ENCODE assay signal across 16 cellular contexts in the genomic region with DNA sequence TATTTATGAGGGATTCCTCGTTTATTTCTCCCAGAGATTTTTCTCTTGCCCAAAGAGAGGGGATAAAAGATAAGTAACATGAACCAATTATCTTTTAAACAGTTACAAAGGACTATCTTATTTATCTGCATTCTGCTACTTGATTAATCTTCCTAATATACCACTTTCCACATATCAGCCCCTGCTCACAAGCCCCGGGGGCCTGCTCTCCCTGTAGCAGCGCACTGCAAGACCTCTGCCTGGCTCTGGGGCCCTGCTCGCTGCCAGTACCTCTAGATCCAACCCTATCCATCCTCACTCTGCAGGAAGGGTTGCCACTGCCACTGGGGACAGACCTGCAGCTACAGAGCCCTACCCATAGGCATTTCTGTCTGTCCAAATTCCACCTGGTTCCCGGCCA.
"Had no signal": no experiment of that assay in that cellular context is flagged by ENCODE, and none has a peak within 500 bp of the region (broad histone marks: within the 10 kb centered on the region; RNA-seq: fewer than 3 reads in every experiment).

No MANE protein-coding gene starts in this region.

- DNase-seq: activated CD4-positive, alpha-beta memory T cell treated with anti-CD3 and anti-CD28 coated beads for 36 hours; activated CD4-positive, alpha-beta T cell treated with anti-CD3 and anti-CD28 coated beads for 36 hours; activated T-cell treated with anti-CD3 and anti-CD28 coated beads for 4 hours; amygdala; caudate nucleus; heart left ventricle; mesendoderm; naive thymus-derived CD4-positive, alpha-beta T cell; retina; stimulated activated naive CD4-positive, alpha-beta T cell treated with Interleukin-2 at 50 U/mL for 16 hours; thyroid gland; WERI-Rb-1 had no signal

- H3K27me3 Mint-ChIP-seq: activated CD4-positive, alpha-beta memory T cell treated with anti-CD3 and anti-CD28 coated beads for 36 hours; activated CD4-positive, alpha-beta T cell treated with anti-CD3 and anti-CD28 coated beads for 36 hours; activated naive CD8-positive, alpha-beta T cell; naive thymus-derived CD4-positive, alpha-beta T cell had no signal

- H3K9ac ChIP-seq: parathyroid adenoma had no signal

- H3K4me1 ChIP-seq: parathyroid adenoma had no signal

- H3K27me3 ChIP-seq: heart left ventricle, thyroid gland had no signal

- H3K4me3 Mint-ChIP-seq: activated CD4-positive, alpha-beta memory T cell treated with anti-CD3 and anti-CD28 coated beads for 36 hours; activated CD4-positive, alpha-beta T cell treated with anti-CD3 and anti-CD28 coated beads for 36 hours; activated naive CD8-positive, alpha-beta T cell; activated T-helper 1 cell treated with anti-CD3 and anti-CD28 coated beads, Interleukin-12 subunit alpha, Interleukin-12 subunit beta, Interleukin-2, Interleukin-4 antibody, amounts not matched to agents 30 ng/mL and 10 ng/mL and 1 ng/mL, durations not matched to agents 14 hours and 24 hours and 36 hours; naive thymus-derived CD4-positive, alpha-beta T cell had no signal

- H3K4me3 ChIP-seq: coronary artery, heart left ventricle, thyroid gland had no signal

- H3K27ac ChIP-seq: coronary artery, heart left ventricle, parathyroid adenoma, thyroid gland, WERI-Rb-1 had no signal

- ATAC-seq: activated CD4-positive, alpha-beta T cell treated with anti-CD3 and anti-CD28 coated beads for 36 hours; heart left ventricle; naive thymus-derived CD4-positive, alpha-beta T cell had no signal

- H3K27ac Mint-ChIP-seq: activated CD4-positive, alpha-beta memory T cell treated with anti-CD3 and anti-CD28 coated beads for 36 hours; activated CD4-positive, alpha-beta T cell treated with anti-CD3 and anti-CD28 coated beads for 36 hours; activated T-helper 1 cell treated with anti-CD3 and anti-CD28 coated beads, Interleukin-12 subunit alpha, Interleukin-12 subunit beta, Interleukin-2, Interleukin-4 antibody, amounts not matched to agents 30 ng/mL and 10 ng/mL and 1 ng/mL, durations not matched to agents 14 hours and 24 hours and 36 hours had no signal

- H3K9me3 Mint-ChIP-seq: activated T-helper 1 cell treated with anti-CD3 and anti-CD28 coated beads, Interleukin-12 subunit alpha, Interleukin-12 subunit beta, Interleukin-2, Interleukin-4 antibody, amounts not matched to agents 30 ng/mL and 10 ng/mL and 1 ng/mL, durations not matched to agents 14 hours and 24 hours and 36 hours had no signal

- H3K9me3 ChIP-seq: heart left ventricle, thyroid gland had no signal

- H3K36me3 ChIP-seq: heart left ventricle, thyroid gland had no signal
